In the genomic region with DNA sequence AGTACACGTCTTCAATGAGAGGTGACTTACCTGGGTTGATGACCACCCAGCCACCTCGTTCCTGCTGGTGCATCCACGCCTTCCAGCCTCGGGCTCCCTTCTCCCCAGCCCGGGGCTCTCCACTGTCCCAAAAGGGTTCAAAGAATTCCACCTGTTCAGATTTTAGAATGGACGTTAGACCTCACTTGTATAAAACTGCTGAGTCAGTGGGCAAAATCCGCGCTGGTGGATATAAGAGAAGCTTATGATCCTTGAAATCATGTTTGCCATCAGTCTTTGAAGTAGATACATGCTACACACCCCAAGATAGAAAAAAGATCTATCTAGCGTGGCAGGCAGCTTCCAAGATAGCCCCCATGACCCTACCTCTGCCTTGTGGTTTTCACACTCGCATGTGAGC, we compare ENCODE assay signal across 20 cellular contexts. TPM values are rescaled to one million over a fixed set of nuclear protein-coding genes. Genes with fewer than 3 reads are reported as not detected.
DNase-seq lines count a peak whose midpoint lies in the region; ATAC-seq, FAIRE-seq and TF ChIP-seq lines count a peak whose summit lies in the region.
"Had no signal": no experiment of that assay in that cellular context is flagged by ENCODE, and none has a peak within 500 bp of the region (broad histone marks: within the 10 kb centered on the region; RNA-seq: fewer than 3 reads in every experiment).

No MANE protein-coding gene starts in this region.

- no peak overlapping the region for H2AFZ ChIP-seq in GM23338

- H3F3A ChIP-seq in GM23338 (replicated peaks; ENCODE audit: low read depth) = 0 out of 2 replicates have a peak, but pooled peaks cover 3% of the 10 kb centered on the region

- peaks cover 15% of the 10 kb centered on the region for H3K4me1 Mint-ChIP-seq in activated T-cell treated with anti-CD3 and anti-CD28 coated beads, Interleukin-2, amount 50 U/mL, for 72 hours (ENCODE audit: low read depth)
- H3K4me1 Mint-ChIP-seq in activated T-cell treated with anti-CD3 and anti-CD28 coated beads, Interleukin-2, amount 50 U/mL, for 4 hours (ENCODE audit: low read depth) = peaks cover 9% of the 10 kb centered on the region
- H3K4me1 Mint-ChIP-seq in GM23338 = peaks cover 24% of the 10 kb centered on the region
- H3K4me1 Mint-ChIP-seq in dendritic cell treated with granulocyte-macrophage colony-stimulating factor and Interleukin-4, amounts not matched to agents 40 ng/mL and 50 ng/mL, for 4 days (ENCODE audit: low read depth) = peaks cover 79% of the 10 kb centered on the region

- no peak for TF ChIP-seq CTCF in GM23338 (conservative IDR thresholded peaks at IDR 0.05; ENCODE audit: low read depth in 2 of 2)
- TF ChIP-seq CTCF in sigmoid colon (IDR thresholded peaks at IDR 0.05) = no peak

- no peak for TF ChIP-seq POLR2A in sigmoid colon (IDR thresholded peaks at IDR 0.05)

- H3K27ac ChIP-seq in GM23338 (ENCODE audit: low read depth) (no peak overlapping the region), sigmoid colon (no peak overlapping the region)

- H3K36me3 ChIP-seq in GM23338 (ENCODE audit: insufficient read depth) (peaks cover 3% of the 10 kb centered on the region; the same call in 1 of the 2 replicates), sigmoid colon (peaks cover 0 to 51% (median 8%) of the 10 kb centered on the region in 4 donors)

- no peak overlapping the region for H3K4me3 ChIP-seq in GM23338
- H3K4me3 ChIP-seq in sigmoid colon = no peak overlapping the region

- H3K9me2 ChIP-seq in GM23338 (ENCODE audit: insufficient read depth) = no peaks in the 10 kb centered on the region

- no peaks in the 10 kb centered on the region for H3K27me3 Mint-ChIP-seq in activated T-cell treated with anti-CD3 and anti-CD28 coated beads, Interleukin-2, amount 50 U/mL, for 72 hours (ENCODE audit: low read depth)
- H3K27me3 Mint-ChIP-seq in activated T-cell treated with anti-CD3 and anti-CD28 coated beads, Interleukin-2, amount 50 U/mL, for 4 hours (ENCODE audit: low read depth) = no peaks in the 10 kb centered on the region
- peaks cover 8% of the 10 kb centered on the region for H3K27me3 Mint-ChIP-seq in GM23338 (ENCODE audit: insufficient read depth, low read depth, poor library complexity)
- H3K27me3 Mint-ChIP-seq in dendritic cell treated with granulocyte-macrophage colony-stimulating factor and Interleukin-4, amounts not matched to agents 40 ng/mL and 50 ng/mL, for 4 days = no peaks in the 10 kb centered on the region
- H3K27me3 Mint-ChIP-seq: B cell; CD4-positive, alpha-beta memory T cell had no signal

- H4K20me1 ChIP-seq in GM23338 (replicated peaks; ENCODE audit: insufficient read depth) = 0 out of 2 replicates have a peak, but pooled peaks cover 3% of the 10 kb centered on the region

- H3K27me3 ChIP-seq in GM23338 (ENCODE audit: insufficient read depth) (no peaks in the 10 kb centered on the region), sigmoid colon (no peaks in the 10 kb centered on the region)

- 0 out of 2 replicates have a peak, but pooled peaks cover 3% of the 10 kb centered on the region for H3K79me2 ChIP-seq in GM23338 (replicated peaks; ENCODE audit: insufficient read depth)

- peaks cover 7 to 25% of the 10 kb centered on the region in 2 donors for H3K36me3 Mint-ChIP-seq in activated T-cell treated with anti-CD3 and anti-CD28 coated beads, Interleukin-2, amount 50 U/mL, for 72 hours (ENCODE audit: insufficient read depth in 2 of 2)
- H3K36me3 Mint-ChIP-seq in activated T-cell treated with anti-CD3 and anti-CD28 coated beads, Interleukin-2, amount 50 U/mL, for 4 hours (ENCODE audit: insufficient read depth) = peaks cover 36% of the 10 kb centered on the region
- peaks cover 51% of the 10 kb centered on the region for H3K36me3 Mint-ChIP-seq in GM23338 (ENCODE audit: low read depth)
- peaks cover 16% of the 10 kb centered on the region for H3K36me3 Mint-ChIP-seq in dendritic cell treated with granulocyte-macrophage colony-stimulating factor and Interleukin-4, amounts not matched to agents 40 ng/mL and 50 ng/mL, for 4 days (ENCODE audit: low read depth)

- H3K4me1 ChIP-seq in GM23338 (ENCODE audit: insufficient read depth) (peaks cover 16% of the 10 kb centered on the region), sigmoid colon (peaks cover 0 to 27% (median 19%) of the 10 kb centered on the region in 4 donors)

- H3K9me3 ChIP-seq in sigmoid colon = no peaks in the 10 kb centered on the region

- DNase-seq in activated T-cell treated with anti-CD3 and anti-CD28 coated beads, Interleukin-2, amount 50 U/mL, for 72 hours = no peak
- no peak for DNase-seq in activated T-cell treated with anti-CD3 and anti-CD28 coated beads, Interleukin-2, amount 50 U/mL, for 4 hours
- DNase-seq in GM23338 (ENCODE audit: low spot score) = no peak
- DNase-seq in sigmoid colon = peak; percentile 39
- DNase-seq in frontal cortex (ENCODE audit: low spot score in 2 of 2) = no peak
- no peak for DNase-seq in NCI-H146 (lab: John Stamatoyannopoulos, UW)
- DNase-seq in activated naive CD4-positive, alpha-beta T cell treated with Interleukin-2 at 50 U/mL for 16 hours = no peak
- DNase-seq: C1 segment of cervical spinal cord; CD4-positive, alpha-beta memory T cell; COR-L47; DMS153; DMS79 treated with DMSO at 0.1 percent for 48 hours; EL; GOT3; H9 had no signal

- WGBS in sigmoid colon, 2 donors = 91 to 96% methylated on average over 10 of the region's 10 CpGs

- no peak for FAIRE-seq in frontal cortex (lab: Jason Lieb, UNC)
- FAIRE-seq: D721Med, G401.6, GM12891 had no signal

- peaks cover 0 to 2% of the 10 kb centered on the region in 2 donors for H3K9me3 Mint-ChIP-seq in activated T-cell treated with anti-CD3 and anti-CD28 coated beads, Interleukin-2, amount 50 U/mL, for 72 hours
- H3K9me3 Mint-ChIP-seq in activated T-cell treated with anti-CD3 and anti-CD28 coated beads, Interleukin-2, amount 50 U/mL, for 4 hours = no peaks in the 10 kb centered on the region
- H3K9me3 Mint-ChIP-seq in GM23338 = peaks cover 9% of the 10 kb centered on the region
- H3K9me3 Mint-ChIP-seq in dendritic cell treated with granulocyte-macrophage colony-stimulating factor and Interleukin-4, amounts not matched to agents 40 ng/mL and 50 ng/mL, for 4 days = no peaks in the 10 kb centered on the region
- H3K9me3 Mint-ChIP-seq: CD4-positive, alpha-beta memory T cell had no signal

- ATAC-seq in activated T-cell treated with anti-CD3 and anti-CD28 coated beads, Interleukin-2, amount 50 U/mL, for 72 hours (replicated peaks in 1 of 2) = no peak
- no peak for ATAC-seq in activated T-cell treated with anti-CD3 and anti-CD28 coated beads, Interleukin-2, amount 50 U/mL, for 4 hours
- ATAC-seq in GM23338 = no peak

- no peak overlapping the region for H3K4me3 Mint-ChIP-seq in activated T-cell treated with anti-CD3 and anti-CD28 coated beads, Interleukin-2, amount 50 U/mL, for 72 hours
- H3K4me3 Mint-ChIP-seq in activated T-cell treated with anti-CD3 and anti-CD28 coated beads, Interleukin-2, amount 50 U/mL, for 4 hours = no peak overlapping the region
- no peak overlapping the region for H3K4me3 Mint-ChIP-seq in GM23338
- no peak overlapping the region for H3K4me3 Mint-ChIP-seq in dendritic cell treated with granulocyte-macrophage colony-stimulating factor and Interleukin-4, amounts not matched to agents 40 ng/mL and 50 ng/mL, for 4 days
- H3K4me3 Mint-ChIP-seq: B cell; CD4-positive, alpha-beta memory T cell; H9 had no signal

- no peak overlapping the region for H3K4me2 ChIP-seq in GM23338

- intact Hi-C loops in dendritic cell treated with granulocyte-macrophage colony-stimulating factor and Interleukin-4, amounts not matched to agents 40 ng/mL and 50 ng/mL, for 4 days (cut with micrococcal nuclease) = loop anchor here (5.0 kb wide), 1 partner anchor 84 kb away; no protein-coding TSS in a partner anchor
- intact Hi-C loops in sigmoid colon (cut with DNase I) = no loop called here

- no peak for TF ChIP-seq EP300 in sigmoid colon (IDR thresholded peaks at IDR 0.05)

- peak overlapping the region; percentile 72 for H3K27ac Mint-ChIP-seq in activated T-cell treated with anti-CD3 and anti-CD28 coated beads, Interleukin-2, amount 50 U/mL, for 72 hours
- H3K27ac Mint-ChIP-seq in GM23338 = peak overlapping the region; percentile 78; the same call in 1 of the 2 replicates
- H3K27ac Mint-ChIP-seq in dendritic cell treated with granulocyte-macrophage colony-stimulating factor and Interleukin-4, amounts not matched to agents 40 ng/mL and 50 ng/mL, for 4 days = peak overlapping the region; percentile 87
- H3K27ac Mint-ChIP-seq: B cell had no signal

TF ChIP-seq in GM23338, 12 proteins besides CTCF, POLR2A, EP300 and RAD21 (continues in another document):
- no peak for TF ChIP-seq EZH2 (IDR thresholded peaks at IDR 0.05; ENCODE audit: low read depth, unreplicated experiment)
- no peak for TF ChIP-seq CREB1 (CRISPR knock-in tag; IDR thresholded peaks at IDR 0.05; ENCODE audit: low read depth)
- TF ChIP-seq ZNF331 (CRISPR knock-in tag; IDR thresholded peaks at IDR 0.05; ENCODE audit: low read depth) = no peak
- TF ChIP-seq EZH2phosphoT487 (IDR thresholded peaks at IDR 0.05; ENCODE audit: unreplicated experiment) = no peak
- TF ChIP-seq JUNB (IDR thresholded peaks at IDR 0.05; ENCODE audit: unreplicated experiment) = no peak
- TF ChIP-seq NANOG (IDR thresholded peaks at IDR 0.05; ENCODE audit: borderline replicate concordance) = no peak

RNA-seq across cellular contexts. Expression of a gene that starts 33.5 kb away (rescaled TPM):
- total RNA-seq in activated T-cell treated with anti-CD3 and anti-CD28 coated beads, Interleukin-2, amount 50 U/mL, for 72 hours = 10 to 100 TPM; 26.4 to 28.9 TPM
- 10 to 100 TPM; 18.8 to 26.0 (median 23.8) TPM for total RNA-seq in activated T-cell treated with anti-CD3 and anti-CD28 coated beads, Interleukin-2, amount 50 U/mL, for 4 hours
- 8.6 and 9.8 TPM in 2 replicates for total RNA-seq in GM23338 (2014; rRNA removed; shearing (Covaris generic))
- 17.3 and 20.6 TPM in 2 replicates for polyA plus RNA-seq in GM23338 (2016; fragmentation: Nextera tagmentation; extraction: Ambion mirVana)
- 10 to 100 TPM; 12.5 to 25.2 (median 14.8) TPM for total RNA-seq in sigmoid colon
- 10 to 100 TPM in 1 of 3 donors, 1 to 10 TPM in 2; 4.8 to 10.7 (median 5.3) TPM for polyA plus RNA-seq in sigmoid colon
- total RNA-seq in frontal cortex = 13.9 TPM

RNA-seq across cellular contexts. Expression of a gene that starts 41.9 kb away (rescaled TPM):
- 100 to 1,000 TPM; 105 to 112 TPM for total RNA-seq in activated T-cell treated with anti-CD3 and anti-CD28 coated beads, Interleukin-2, amount 50 U/mL, for 72 hours
- 100 to 1,000 TPM; 224 to 239 (median 227) TPM for total RNA-seq in activated T-cell treated with anti-CD3 and anti-CD28 coated beads, Interleukin-2, amount 50 U/mL, for 4 hours
- 112 and 116 TPM in 2 replicates for total RNA-seq in GM23338 (2014; rRNA removed; shearing (Covaris generic))
- polyA plus RNA-seq in GM23338 (2016; fragmentation: Nextera tagmentation; extraction: Ambion mirVana) = 124 and 139 TPM in 2 replicates
- 100 to 1,000 TPM in 3 of 4 donors, 10 to 100 TPM in 1; 67.3 to 160 (median 147) TPM for total RNA-seq in sigmoid colon
- polyA plus RNA-seq in sigmoid colon = 100 to 1,000 TPM; 102 to 176 (median 116) TPM
- 56.3 TPM for total RNA-seq in frontal cortex
